Comparison of ENCODE assay signal across 8 cellular contexts in genomic region chr2:109031481-109032228, GRCh38. TPM values are rescaled to one million over a fixed set of nuclear protein-coding genes. Genes with fewer than 3 reads are reported as not detected.
DNase-seq lines count a peak whose midpoint lies in the region; ATAC-seq, FAIRE-seq and TF ChIP-seq lines count a peak whose summit lies in the region.

No MANE protein-coding gene starts in this region.

- no peak overlapping the region for H4K5ac ChIP-seq in H1 (ENCODE audit: insufficient read length, low read depth, low read length)

- H3K14ac ChIP-seq in H1 (ENCODE audit: insufficient read length) = no peak overlapping the region

- peak overlapping the region; percentile 16; the same call in 1 of the 2 replicates for H2BK5ac ChIP-seq in H1 (ENCODE audit: low read depth, low read length)

- no peak overlapping the region for H4K91ac ChIP-seq in H1 (replicated peaks; ENCODE audit: insufficient read length, low read length)

- H3K79me2 ChIP-seq in H1 (ENCODE audit: control insufficient read depth in 1 of 2, insufficient read depth in 2 of 2, low read length in 2 of 2) = no peaks in the 10 kb centered on the region

- no peaks in the 10 kb centered on the region for H4K20me1 ChIP-seq in H1 (replicated peaks in 1 of 2; ENCODE audit: control insufficient read depth in 1 of 2, insufficient read depth in 2 of 2, low read length in 2 of 2)

- peaks cover 57% of the 10 kb centered on the region for H3K4me1 Mint-ChIP-seq in activated CD8-positive, alpha-beta T cell treated with anti-CD3 and anti-CD28 coated beads for 36 hours (ENCODE audit: low read depth)

- ATAC-seq in GM21360 (IDR thresholded peaks at IDR 0.05; ENCODE audit: unreplicated experiment) = peak; percentile 57
- ATAC-seq in activated CD8-positive, alpha-beta T cell treated with anti-CD3 and anti-CD28 coated beads for 36 hours = peak; percentile 80

- H3K9me3 Mint-ChIP-seq in activated CD8-positive, alpha-beta T cell treated with anti-CD3 and anti-CD28 coated beads for 36 hours = peaks cover 8% of the 10 kb centered on the region

- H3K4me2 ChIP-seq in H1 (ENCODE audit: insufficient read depth in 1 of 2, low read depth in 2 of 2, low read length in 2 of 2) = peak overlapping the region; percentile 74 to 92

- H2BK120ac ChIP-seq in H1 (replicated peaks; ENCODE audit: low read depth, low read length) = no peak overlapping the region

- peak overlapping the region; percentile 93 for H3K27ac Mint-ChIP-seq in activated CD8-positive, alpha-beta T cell treated with anti-CD3 and anti-CD28 coated beads for 36 hours

- H3K9ac ChIP-seq in H1 (replicated peaks in 1 of 4; ENCODE audit: extremely low read depth in 1 of 4, low read depth in 3 of 4, low read length in 3 of 4) = peak overlapping the region in 3 of 4 experiments; percentile 4 to 50 (median 42); a peak in 5 of 7 replicates

- H3K36me3 Mint-ChIP-seq in activated CD8-positive, alpha-beta T cell treated with anti-CD3 and anti-CD28 coated beads for 36 hours (ENCODE audit: low read depth) = peaks cover 7% of the 10 kb centered on the region

- FAIRE-seq in H1 (lab: Jason Lieb, UNC) = no peak

- intact Hi-C loops in activated CD8-positive, alpha-beta T cell treated with anti-CD3 and anti-CD28 coated beads for 36 hours (cut with micrococcal nuclease) = no loop called here

- peak overlapping the region; percentile 61; the same call in 1 of the 2 replicates for H2BK15ac ChIP-seq in H1 (ENCODE audit: low read length)

- peak overlapping the region; percentile 82 for H3K4me3 Mint-ChIP-seq in activated CD8-positive, alpha-beta T cell treated with anti-CD3 and anti-CD28 coated beads for 36 hours

- H2AK5ac ChIP-seq in H1 (ENCODE audit: low read depth, low read length) = no peak overlapping the region

- H4K8ac ChIP-seq in H1 (ENCODE audit: extremely low read depth, insufficient read depth, low read length) = no peak overlapping the region

- peak overlapping the region; percentile 75; the same call in 1 of the 2 replicates for H2BK12ac ChIP-seq in H1 (ENCODE audit: low read depth, low read length)

- peak overlapping the region; percentile 42 for H3K4me3 ChIP-seq in BE2C (ENCODE audit: low read depth, low read length)
- H3K4me3 ChIP-seq in H1 (ENCODE audit: extremely low read depth in 1 of 4, insufficient read depth in 2 of 4, low read depth in 3 of 4, low read length in 4 of 4) = peak overlapping the region; percentile 39 to 72 (median 50)
- peak overlapping the region; percentile 68 to 69 for H3K4me3 ChIP-seq in muscle layer of duodenum (ENCODE audit: low read depth in 1 of 2, low read length in 2 of 2)

- CTCF ChIA-PET in activated CD8-positive, alpha-beta T cell treated with anti-CD3 and anti-CD28 coated beads for 36 hours (lab: Charles Lee) = interaction anchor here (0.6 to 2.2 kb wide), 8 partner anchors 9 to 100 kb away, joined by 3 to 7 read pairs (median 3); no protein-coding TSS in a partner anchor
- CTCF ChIA-PET in H1 (lab: Charles Lee; ENCODE audit: partially characterized antibody) = interaction anchor here (0.7 to 1.7 kb wide), 7 partner anchors 10 to 150 kb away, joined by 3 to 7 read pairs (median 3); no protein-coding TSS in a partner anchor

- POLR2A ChIA-PET in activated CD8-positive, alpha-beta T cell treated with anti-CD3 and anti-CD28 coated beads for 36 hours (lab: Charles Lee) = interaction anchor here (0.7 to 1.7 kb wide), 8 partner anchors 11 to 97 kb away, joined by 3 to 5 read pairs (median 4); partner anchors contain the start of gene SH3RF3
- POLR2A ChIA-PET in H1 (lab: Charles Lee; ENCODE audit: partially characterized antibody) = interaction anchor here (0.7 to 1.0 kb wide), 2 partner anchors 11 to 14 kb away, joined by 3 to 4 read pairs; no protein-coding TSS in a partner anchor

- H3K4me1 ChIP-seq in BE2C = no peaks in the 10 kb centered on the region
- H3K4me1 ChIP-seq in H1 (replicated peaks in 1 of 4; ENCODE audit: control insufficient read depth in 3 of 4, insufficient read depth in 4 of 4, low read length in 3 of 4) = peaks cover 2 to 10% (median 6%) of the 10 kb centered on the region in 4 experiments
- H3K4me1 ChIP-seq in muscle layer of duodenum (ENCODE audit: control insufficient read depth in 1 of 2, insufficient read depth in 2 of 2, low read length in 2 of 2) = no peaks in the 10 kb centered on the region

- no peak for TF ChIP-seq EP300 in H1 (IDR thresholded peaks at IDR 0.05; ENCODE audit: borderline replicate concordance in 1 of 2, low read depth in 2 of 2, low read length in 2 of 2)

- TF ChIP-seq RAD21 in H1 (IDR thresholded peaks at IDR 0.05 in 1 of 2, conservative IDR thresholded peaks at IDR 0.05 in 1 of 2; ENCODE audit: low read depth in 2 of 2, low read length in 2 of 2) = no peak

- 1% methylated on average over 47 of the region's 51 CpGs; no CpG with 5 or more reads in 1 of the 2 experiments for WGBS in H1 (ENCODE audit: extremely low coverage in 1 of 2, insufficient coverage in 1 of 2, insufficient read length in 1 of 2, insufficient replicate concordance in 2 of 2, low coverage in 1 of 2, low lambda C conversion rate in 2 of 2, missing lambda C conversion rate in 1 of 2), 2 experiments

- peak in 1 of 2 experiments; percentile 46; a peak in 1 of 3 replicates for TF ChIP-seq POLR2A in H1 (IDR thresholded peaks at IDR 0.05; ENCODE audit: control extremely low read depth in 1 of 2, low read depth in 2 of 2, low read length in 2 of 2)

- H3K27me3 ChIP-seq in BE2C (no peaks in the 10 kb centered on the region), H1 (replicated peaks in 1 of 4; ENCODE audit: control insufficient read depth in 3 of 4, extremely low read depth in 1 of 4, insufficient read depth in 3 of 4, low read length in 3 of 4) (peaks cover 6 to 52% (median 34%) of the 10 kb centered on the region in 4 experiments), muscle layer of duodenum (ENCODE audit: low read depth, low read length) (no peaks in the 10 kb centered on the region)

- H3K56ac ChIP-seq in H1 (replicated peaks; ENCODE audit: insufficient read length, low read depth, low read length) = no peak overlapping the region

- H3K4ac ChIP-seq in H1 (replicated peaks; ENCODE audit: insufficient read length, low read depth, low read length) = peak overlapping the region; percentile 45

- no peak overlapping the region for H3K27ac ChIP-seq in H1 (ENCODE audit: low read depth, low read length)
- no peak overlapping the region for H3K27ac ChIP-seq in muscle layer of duodenum (ENCODE audit: low read length)

- TF ChIP-seq CTCF in BE2C (IDR thresholded peaks at IDR 0.05; ENCODE audit: low read depth, low read length) (no peak), H1 (IDR thresholded peaks at IDR 0.05; ENCODE audit: control extremely low read depth in 1 of 3, insufficient read depth in 1 of 3, low read depth in 1 of 3, low read length in 3 of 3) (no peak)
- no peak for TF ChIP-seq CTCF in activated CD8-positive, alpha-beta T cell treated with anti-CD3 and anti-CD28 coated beads for 36 hours (IDR thresholded peaks at IDR 0.05)

- peak overlapping the region; percentile 86 for H3K18ac ChIP-seq in H1 (ENCODE audit: extremely low read depth, low read length)

- H3K23ac ChIP-seq in H1 (ENCODE audit: insufficient read length) = no peak overlapping the region

- peak overlapping the region; percentile 20; the same call in 1 of the 2 replicates for H2AFZ ChIP-seq in H1 (ENCODE audit: low read length)

- H3K9me3 ChIP-seq in BE2C = no peaks in the 10 kb centered on the region
- H3K9me3 ChIP-seq in H1 (ENCODE audit: insufficient read depth in 2 of 2, low read depth in 1 of 2, low read length in 1 of 2) = no peaks in the 10 kb centered on the region
- no peaks in the 10 kb centered on the region for H3K9me3 ChIP-seq in muscle layer of duodenum (ENCODE audit: control insufficient read depth in 1 of 2, low read length in 2 of 2)

- DNase-seq in BE2C (peak; percentile 42), NCI-H1092 (lab: John Stamatoyannopoulos, UW) (peak; percentile 24), H1 (ENCODE audit: low read depth in 1 of 2, low spot score in 2 of 2) (peak; percentile 27 to 72), NCI-H2107 (lab: John Stamatoyannopoulos, UW) (no peak)
- DNase-seq in activated CD8-positive, alpha-beta T cell treated with anti-CD3 and anti-CD28 coated beads for 36 hours = peak; percentile 84
- DNase-seq in stimulated activated CD8-positive, alpha-beta memory T cell treated with anti-CD3 and anti-CD28 coated beads, Interleukin-4, amount 100 ng/mL, for 48 hours = peak; percentile 68

- H3K36me3 ChIP-seq in BE2C = no peaks in the 10 kb centered on the region
- 0 out of 8 replicates have a peak, but pooled peaks cover 0 to 3% (median 0%) of the 10 kb centered on the region in 4 experiments for H3K36me3 ChIP-seq in H1 (ENCODE audit: control insufficient read depth in 2 of 4, insufficient read depth in 4 of 4, low read length in 3 of 4)
- no peaks in the 10 kb centered on the region for H3K36me3 ChIP-seq in muscle layer of duodenum (ENCODE audit: control insufficient read depth in 1 of 2, insufficient read depth in 2 of 2, low read length in 2 of 2)

- peaks cover 9% of the 10 kb centered on the region; the same call in 1 of the 2 replicates for H3K23me2 ChIP-seq in H1 (ENCODE audit: low read depth, low read length)

- H3K79me1 ChIP-seq in H1 (ENCODE audit: low read depth, low read length) = no peaks in the 10 kb centered on the region

- H2BK20ac ChIP-seq in H1 (ENCODE audit: low read length) = no peak overlapping the region

- H3K27me3 Mint-ChIP-seq in activated CD8-positive, alpha-beta T cell treated with anti-CD3 and anti-CD28 coated beads for 36 hours = no peaks in the 10 kb centered on the region

TF ChIP-seq in H1, 55 proteins besides CTCF, POLR2A, EP300 and RAD21 (continues in another document):
- no peak; the same call in 1 of the 2 replicates for TF ChIP-seq TBP (IDR thresholded peaks at IDR 0.05; ENCODE audit: low read depth, low read length)
- TF ChIP-seq YY1 (IDR thresholded peaks at IDR 0.05; ENCODE audit: low read depth, low read length) = no peak

RNA-seq across cellular contexts. Expression of gene EDAR, which starts 42.6 kb away (rescaled TPM):
- polyA plus RNA-seq in BE2C (2012; ENCODE audit: insufficient read depth, insufficient read length, low read depth) = not detected
- total RNA-seq in activated CD8-positive, alpha-beta T cell treated with anti-CD3 and anti-CD28 coated beads for 36 hours = under 1 TPM; 0.09 to 0.11 TPM
- not detected in 2 replicates for total RNA-seq in H1 (2021; fragmentation: NEBNext Ultra II Directional; extraction: Animal tissue kit (Norgen Biotek cat#: 25700))
- polyA plus RNA-seq in H1 (2011; rRNA removed) = not detected in 2 replicates
- not detected for polyA plus RNA-seq in H1 (2011; cell fraction: cytosol; rRNA removed)
- not detected for polyA plus RNA-seq in H1 (2011; cell fraction: nucleus; rRNA removed)
- 0.06 to 0.08 TPM (median 0.08 TPM) in 3 of 4 replicates, not detected in the other for polyA plus RNA-seq in H1 (2012, experiment 1 of 2)
- polyA plus RNA-seq in H1 (2012, experiment 2 of 2) = not detected
- polyA plus RNA-seq in H1 (2013, experiment 1 of 2) = not detected
- polyA plus RNA-seq in H1 (2013, experiment 2 of 2) = not detected
- polyA minus RNA-seq in H1 (2011; rRNA and poly(A)+ RNA removed) = not detected in 2 replicates
- not detected for polyA minus RNA-seq in H1 (2011; cell fraction: cytosol; rRNA and poly(A)+ RNA removed)
- not detected for polyA minus RNA-seq in H1 (2011; cell fraction: nucleus; rRNA and poly(A)+ RNA removed)
